In genomic region chr9:22033012-22033630, GRCh38 we compare ENCODE assay signal across 26 cellular contexts. TPM values are rescaled to one million over a fixed set of nuclear protein-coding genes. Genes with fewer than 3 reads are reported as not detected.
"Had no signal": no experiment of that assay in that cellular context is flagged by ENCODE, and none has a peak within 500 bp of the region (broad histone marks: within the 10 kb centered on the region; RNA-seq: fewer than 3 reads in every experiment).

No MANE protein-coding gene starts in this region.

- H3K36me3 Mint-ChIP-seq: activated naive CD4-positive, alpha-beta T cell treated with anti-CD3 and anti-CD28 coated beads, Interleukin-2, amount 50 U/mL, for 24 hours had no signal

- DNase-seq: activated CD4-positive, alpha-beta T cell treated with anti-CD3 and anti-CD28 coated beads, Interleukin-2, amount 50 U/mL, for 1 hour; activated gamma-delta T cell treated with Interleukin-2 at 50 U/mL for 16 hours; activated T-cell treated with anti-CD3 and anti-CD28 coated beads, Interleukin-2, amount 50 U/mL, for 1 hour; brain microvascular endothelial cell; effector memory CD8-positive, alpha-beta T cell; heart left ventricle; left cardiac atrium; mesenchymal stem cell; pancreas; psoas muscle; stimulated activated CD4-positive, alpha-beta T cell treated with anti-CD3 and anti-CD28 coated beads, Interleukin-12 subunit alpha, Interleukin-12 subunit beta, amount 100 ng/mL, for 4 hours; stimulated activated CD4-positive, alpha-beta T cell treated with anti-CD3 and anti-CD28 coated beads, Interleukin-4, amount 100 ng/mL, for 4 hours; T-helper 2 cell; tibial artery had no signal

- H3K27me3 ChIP-seq: ascending aorta, brain microvascular endothelial cell, heart left ventricle, pancreas, right atrium auricular region, tibial artery had no signal

- H3K36me3 ChIP-seq: ascending aorta, brain microvascular endothelial cell, heart left ventricle, pancreas, right atrium auricular region, tibial artery had no signal

- H3K27ac ChIP-seq: ascending aorta, brain microvascular endothelial cell, heart left ventricle, pancreas, psoas muscle, right atrium auricular region, tibial artery, VCaP had no signal

- H3K4me3 ChIP-seq: ascending aorta, heart left ventricle, pancreas, psoas muscle, right atrium auricular region, tibial artery had no signal

- FAIRE-seq: colon, endothelial cell of umbilical vein, islet of Langerhans, pancreas had no signal

- ATAC-seq: activated CD4-positive, CD25-positive, alpha-beta regulatory T cell treated with anti-CD3 and anti-CD28 coated beads, Interleukin-2, amount 50 U/mL, for 24 hours; effector memory CD8-positive, alpha-beta T cell; heart left ventricle; left cardiac atrium; pancreas; psoas muscle had no signal

- H3K4me1 Mint-ChIP-seq: central memory CD8-positive, alpha-beta T cell; nephron had no signal

- H3K9me3 Mint-ChIP-seq: activated naive CD4-positive, alpha-beta T cell treated with anti-CD3 and anti-CD28 coated beads, Interleukin-2, amount 50 U/mL, for 24 hours; central memory CD8-positive, alpha-beta T cell; effector memory CD8-positive, alpha-beta T cell; nephron; stimulated activated naive CD8-positive, alpha-beta T cell treated with anti-CD3 and anti-CD28 coated beads, Interleukin-15, Interleukin-2, amounts not matched to agents 100 ng/mL and 50 ng/mL, for 24 hours had no signal

- H3K27ac Mint-ChIP-seq: activated naive CD4-positive, alpha-beta T cell treated with anti-CD3 and anti-CD28 coated beads, Interleukin-2, amount 50 U/mL, for 24 hours; effector memory CD8-positive, alpha-beta T cell; nephron; stimulated activated naive CD8-positive, alpha-beta T cell treated with anti-CD3 and anti-CD28 coated beads, Interleukin-15, Interleukin-2, amounts not matched to agents 100 ng/mL and 50 ng/mL, for 24 hours had no signal

- H3K4me3 Mint-ChIP-seq: activated naive CD4-positive, alpha-beta T cell treated with anti-CD3 and anti-CD28 coated beads, Interleukin-2, amount 50 U/mL, for 24 hours; central memory CD8-positive, alpha-beta T cell; effector memory CD8-positive, alpha-beta T cell; nephron; stimulated activated naive CD8-positive, alpha-beta T cell treated with anti-CD3 and anti-CD28 coated beads, Interleukin-15, Interleukin-2, amounts not matched to agents 100 ng/mL and 50 ng/mL, for 24 hours had no signal

- H3K4me1 ChIP-seq: ascending aorta, right atrium auricular region, tibial artery had no signal

- H3K9me3 ChIP-seq: ascending aorta, heart left ventricle, pancreas, psoas muscle, right atrium auricular region, tibial artery had no signal

- H3K27me3 Mint-ChIP-seq: activated naive CD4-positive, alpha-beta T cell treated with anti-CD3 and anti-CD28 coated beads, Interleukin-2, amount 50 U/mL, for 24 hours; central memory CD8-positive, alpha-beta T cell; effector memory CD8-positive, alpha-beta T cell; stimulated activated naive CD8-positive, alpha-beta T cell treated with anti-CD3 and anti-CD28 coated beads, Interleukin-15, Interleukin-2, amounts not matched to agents 100 ng/mL and 50 ng/mL, for 24 hours had no signal

RNA-seq across cellular contexts. Expression of gene CDKN2B, which starts 24.0 kb away (rescaled TPM):
- total RNA-seq: skeletal muscle tissue had no signal

RNA-seq across cellular contexts. Expression of gene CDKN2B-AS1, which starts 38.5 kb away (rescaled TPM):
- total RNA-seq: ascending aorta, right atrium auricular region had no signal
- polyA plus RNA-seq: heart left ventricle, psoas muscle had no signal

RNA-seq across cellular contexts. Expression of gene CDKN2A, which starts 38.9 kb away (rescaled TPM):
- total RNA-seq: skeletal muscle tissue had no signal
- polyA plus RNA-seq: heart left ventricle had no signal
